In the genomic region with DNA sequence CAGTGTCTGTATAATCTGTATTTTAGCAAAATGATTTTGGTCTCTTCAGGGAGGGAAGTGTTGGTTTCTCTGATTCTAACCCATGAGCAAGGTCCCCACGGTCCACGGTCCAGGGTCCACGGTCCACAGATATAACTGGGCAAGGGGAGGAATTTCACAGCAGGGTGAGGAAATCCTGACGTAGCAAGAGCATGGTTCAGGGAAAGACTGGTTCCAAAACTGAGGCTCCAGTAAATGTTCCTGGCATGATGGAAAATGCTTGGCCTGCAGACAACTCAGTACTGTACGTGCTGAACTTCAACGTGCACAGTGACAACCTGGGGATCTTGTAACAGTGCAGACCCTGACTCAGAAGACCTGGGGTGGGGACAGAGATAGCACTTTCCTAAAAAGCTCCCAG, we compare ENCODE assay signal across 22 cellular contexts.
"Had no signal": no experiment of that assay in that cellular context is flagged by ENCODE, and none has a peak within 500 bp of the region (broad histone marks: within the 10 kb centered on the region; RNA-seq: fewer than 3 reads in every experiment).

No MANE protein-coding gene starts in this region.

- H3K36me3 ChIP-seq: neutrophil, prostate gland, right lobe of liver, thoracic aorta, transverse colon, upper lobe of right lung, vagina had no signal

- H3K4me3 ChIP-seq: dorsolateral prefrontal cortex, hepatocyte, lung, prostate gland, right lobe of liver, thoracic aorta, transverse colon, upper lobe of right lung, vagina had no signal

- H3K4me1 Mint-ChIP-seq: memory B cell; natural killer cell; neural crest cell; stimulated activated memory B cell treated with anti-CD40 and anti-IgM and Interleukin-4, amounts not matched to agents 10 μg/mL and 1 μg/mL and 100 μg/mL, for 72 hours had no signal

- H3K36me3 Mint-ChIP-seq: memory B cell; natural killer cell; stimulated activated memory B cell treated with anti-CD40 and anti-IgM and Interleukin-4, amounts not matched to agents 10 μg/mL and 1 μg/mL and 100 μg/mL, for 72 hours had no signal

- H3K27me3 Mint-ChIP-seq: stimulated activated memory B cell treated with anti-CD40 and anti-IgM and Interleukin-4, amounts not matched to agents 10 μg/mL and 1 μg/mL and 100 μg/mL, for 72 hours had no signal

- H3K4me1 ChIP-seq: parathyroid adenoma, prostate gland, right lobe of liver, transverse colon, upper lobe of right lung had no signal

- H3K27ac Mint-ChIP-seq: memory B cell; natural killer cell; stimulated activated memory B cell treated with anti-CD40 and anti-IgM and Interleukin-4, amounts not matched to agents 10 μg/mL and 1 μg/mL and 100 μg/mL, for 72 hours had no signal

- H3K79me2 ChIP-seq: hepatocyte, parathyroid adenoma had no signal

- H3K4me2 ChIP-seq: hepatocyte had no signal

- H3K27me3 ChIP-seq: hepatocyte, neutrophil, right lobe of liver, transverse colon, upper lobe of right lung, vagina had no signal

- H3K9ac ChIP-seq: parathyroid adenoma had no signal

- H3K9me3 ChIP-seq: neutrophil, prostate gland, right lobe of liver, thoracic aorta, transverse colon, upper lobe of right lung, vagina had no signal

- DNase-seq: central memory CD4-positive, alpha-beta T cell; dorsolateral prefrontal cortex; effector CD4-positive, alpha-beta T cell; head of caudate nucleus; kidney; natural killer cell; right lobe of liver; stimulated activated CD4-positive, alpha-beta T cell treated with anti-CD3 and anti-CD28 coated beads, Interleukin-2, amount 100 ng/mL, for 24 hours; stimulated activated CD4-positive, alpha-beta T cell treated with anti-CD3 and anti-CD28 coated beads, Interleukin-4, amount 100 ng/mL, for 24 hours; stimulated activated naive CD8-positive, alpha-beta T cell treated with anti-CD3 and anti-CD28 coated beads, Interleukin-15, Interleukin-2, amounts not matched to agents 100 U/mL and 50 U/mL, for 24 hours; transverse colon; upper lobe of right lung had no signal

- H3K4me3 Mint-ChIP-seq: memory B cell; natural killer cell; neural crest cell; stimulated activated memory B cell treated with anti-CD40 and anti-IgM and Interleukin-4, amounts not matched to agents 10 μg/mL and 1 μg/mL and 100 μg/mL, for 72 hours had no signal

- ATAC-seq: natural killer cell; right lobe of liver; stimulated activated memory B cell treated with anti-CD40 and anti-IgM and Interleukin-4, amounts not matched to agents 10 μg/mL and 1 μg/mL and 100 μg/mL, for 72 hours; stimulated activated naive CD8-positive, alpha-beta T cell treated with anti-CD3 and anti-CD28 coated beads, Interleukin-15, Interleukin-2, amounts not matched to agents 100 U/mL and 50 U/mL, for 24 hours; upper lobe of right lung had no signal

- H2AFZ ChIP-seq: hepatocyte, parathyroid adenoma had no signal

- H3K27ac ChIP-seq: dorsolateral prefrontal cortex, hepatocyte, neutrophil, parathyroid adenoma, prostate gland, right lobe of liver, thoracic aorta, transverse colon, upper lobe of right lung, vagina had no signal
